1 cellular context compared by ENCODE assay signal in the genomic region with DNA sequence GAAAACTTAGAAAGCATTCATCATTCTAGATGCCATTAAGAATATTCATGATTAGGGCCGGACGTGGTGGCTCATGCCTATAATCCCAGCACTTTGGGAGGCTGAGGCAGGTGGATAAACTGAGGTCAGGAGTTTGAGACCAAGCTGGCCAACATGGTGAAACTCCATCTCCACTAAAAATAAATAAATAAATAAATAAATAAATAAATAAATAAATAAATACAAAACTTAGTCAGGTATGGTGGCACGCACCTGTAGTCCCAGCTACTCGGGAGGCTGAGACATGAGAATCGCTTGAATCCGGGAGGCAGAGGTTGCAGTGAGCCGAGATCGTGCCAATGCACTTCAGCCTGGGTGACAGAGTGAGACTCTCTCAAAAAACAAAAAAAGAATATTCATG. TPM values are rescaled to one million over a fixed set of nuclear protein-coding genes. Genes with fewer than 3 reads are reported as not detected.
"Had no signal": no experiment of that assay in that cellular context is flagged by ENCODE, and none has a peak within 500 bp of the region (broad histone marks: within the 10 kb centered on the region; RNA-seq: fewer than 3 reads in every experiment).

No MANE protein-coding gene starts in this region.

RNA-seq across cellular contexts. Expression of a gene that starts 13.9 kb away (rescaled TPM):
- polyA plus RNA-seq: cardiac muscle cell had no signal

RNA-seq across cellular contexts. Expression of a gene that starts 38.5 kb away (rescaled TPM):
- polyA plus RNA-seq: cardiac muscle cell had no signal
